ENCODE assay signal across 19 cellular contexts in genomic region chr19:55704494-55705245, GRCh38. TPM values are rescaled to one million over a fixed set of nuclear protein-coding genes. Genes with fewer than 3 reads are reported as not detected.
DNase-seq lines count a peak whose midpoint lies in the region; ATAC-seq and TF ChIP-seq lines count a peak whose summit lies in the region.
"Had no signal": no experiment of that assay in that cellular context is flagged by ENCODE, and none has a peak within 500 bp of the region (broad histone marks: within the 10 kb centered on the region; RNA-seq: fewer than 3 reads in every experiment).

No MANE protein-coding gene starts in this region.

- H3K36me3 Mint-ChIP-seq in activated CD8-positive, alpha-beta T cell treated with anti-CD3 and anti-CD28 coated beads for 36 hours (ENCODE audit: low read depth): peaks cover 18% of the 10 kb centered on the region
- H3K36me3 Mint-ChIP-seq: activated naive CD8-positive, alpha-beta T cell had no signal

- H3K36me3 ChIP-seq in BJ (ENCODE audit: control insufficient read depth, insufficient read depth, low read length) (peaks cover 6% of the 10 kb centered on the region), left lung (peaks cover 0 to 28% of the 10 kb centered on the region in 2 donors)
- H3K36me3 ChIP-seq: pancreas had no signal

- H3K4me3 Mint-ChIP-seq in activated CD8-positive, alpha-beta T cell treated with anti-CD3 and anti-CD28 coated beads for 36 hours: no peak overlapping the region
- H3K4me3 Mint-ChIP-seq: activated naive CD8-positive, alpha-beta T cell; immature natural killer cell had no signal

- no peaks in the 10 kb centered on the region for H3K27me3 Mint-ChIP-seq in activated CD8-positive, alpha-beta T cell treated with anti-CD3 and anti-CD28 coated beads for 36 hours
- H3K27me3 Mint-ChIP-seq: activated naive CD8-positive, alpha-beta T cell had no signal

- no peaks in the 10 kb centered on the region for H3K9me3 ChIP-seq in left lung
- H3K9me3 ChIP-seq: BLaER1, gastroesophageal sphincter, pancreas had no signal

- no peaks in the 10 kb centered on the region for H3K9me3 Mint-ChIP-seq in activated CD8-positive, alpha-beta T cell treated with anti-CD3 and anti-CD28 coated beads for 36 hours
- H3K9me3 Mint-ChIP-seq: immature natural killer cell had no signal

- DNase-seq in BJ (ENCODE audit: low read depth) (no peak), left lung (no peak), NCI-H1092 treated with DMSO at 0.1 percent for 48 hours (lab: John Stamatoyannopoulos, UW) (no peak), RWPE1 (ENCODE audit: low spot score) (no peak), DMS114 treated with DMSO at 0.1 percent for 48 hours (lab: John Stamatoyannopoulos, UW; ENCODE audit: unreplicated experiment) (no peak), NCI-H774 (lab: John Stamatoyannopoulos, UW) (no peak)
- DNase-seq in activated CD8-positive, alpha-beta T cell treated with anti-CD3 and anti-CD28 coated beads for 36 hours: no peak
- DNase-seq: DMS79, MV-4-11, NCI-H2227 treated with DMSO at 0.1 percent for 48 hours had no signal

- no peaks in the 10 kb centered on the region for H3K27me3 ChIP-seq in BJ (ENCODE audit: control insufficient read depth, insufficient read depth, low read length)
- no peaks in the 10 kb centered on the region for H3K27me3 ChIP-seq in left lung
- H3K27me3 ChIP-seq: BLaER1, gastroesophageal sphincter, pancreas had no signal

- no peaks in the 10 kb centered on the region for H3K4me1 ChIP-seq in left lung
- H3K4me1 ChIP-seq: gastroesophageal sphincter, pancreas had no signal

- POLR2A ChIA-PET in BJ (lab: Charles Lee): no interaction called here
- POLR2A ChIA-PET in activated CD8-positive, alpha-beta T cell treated with anti-CD3 and anti-CD28 coated beads for 36 hours (lab: Charles Lee): interaction anchor here (0.6 kb wide), 1 partner anchor 90 kb away, joined by 3 read pairs; no protein-coding TSS in a partner anchor
- POLR2A ChIA-PET in RWPE1 (lab: Yijun Ruan, JAX; ENCODE audit: low non-redundant PET): no interaction called here

- H3K4me1 Mint-ChIP-seq in activated CD8-positive, alpha-beta T cell treated with anti-CD3 and anti-CD28 coated beads for 36 hours (ENCODE audit: low read depth): peaks cover 2% of the 10 kb centered on the region

- 0 out of 2 replicates have a peak, but pooled peaks have one; percentile 2 for TF ChIP-seq CTCF in BJ (IDR thresholded peaks at IDR 0.05; ENCODE audit: insufficient read depth, low read depth, low read length)
- peak; percentile 27; the same call in 1 of the 2 replicates for TF ChIP-seq CTCF in GM12874 (IDR thresholded peaks at IDR 0.05; ENCODE audit: insufficient read depth, low read depth, low read length)
- no peak for TF ChIP-seq CTCF in activated CD8-positive, alpha-beta T cell treated with anti-CD3 and anti-CD28 coated beads for 36 hours (IDR thresholded peaks at IDR 0.05)
- TF ChIP-seq CTCF in left lung (IDR thresholded peaks at IDR 0.05): no peak
- no peak for TF ChIP-seq CTCF in RWPE1 (conservative IDR thresholded peaks at IDR 0.05; ENCODE audit: low read depth)

- no peak overlapping the region for H3K27ac Mint-ChIP-seq in activated CD8-positive, alpha-beta T cell treated with anti-CD3 and anti-CD28 coated beads for 36 hours
- H3K27ac Mint-ChIP-seq: activated naive CD8-positive, alpha-beta T cell had no signal

- H3K27ac ChIP-seq in left lung: no peak overlapping the region
- no peak overlapping the region for H3K27ac ChIP-seq in RWPE1
- H3K27ac ChIP-seq: BLaER1, gastroesophageal sphincter, pancreas had no signal

- H3K4me3 ChIP-seq in BJ (ENCODE audit: low read depth, low read length) (no peak overlapping the region), left lung (no peak overlapping the region)
- H3K4me3 ChIP-seq: BLaER1, gastroesophageal sphincter, pancreas had no signal

- peak; percentile 34 for ATAC-seq in activated CD8-positive, alpha-beta T cell treated with anti-CD3 and anti-CD28 coated beads for 36 hours
- ATAC-seq in left lung: peak; percentile 28

- intact Hi-C loops in activated CD8-positive, alpha-beta T cell treated with anti-CD3 and anti-CD28 coated beads for 36 hours (cut with micrococcal nuclease): no loop called here
- intact Hi-C loops in left lung (cut with DNase I): no loop called here

- CTCF ChIA-PET in BJ (lab: Yijun Ruan, JAX) (interaction anchor here (0.7 kb wide), 1 partner anchor 21 kb away, joined by 3 read pairs; no protein-coding TSS in a partner anchor), RWPE1 (lab: Yijun Ruan, JAX) (interaction anchor here (0.6 to 0.7 kb wide), 3 partner anchors 24 to 776 kb away, joined by 3 read pairs; no protein-coding TSS in a partner anchor)
- CTCF ChIA-PET in activated CD8-positive, alpha-beta T cell treated with anti-CD3 and anti-CD28 coated beads for 36 hours (lab: Charles Lee): interaction anchor here (0.7 to 1.4 kb wide), 3 partner anchors 29 to 50 kb away, joined by 3 to 4 read pairs (median 3); partner anchors contain the start of gene U2AF2

RNA-seq across cellular contexts. Expression of gene EPN1, which starts 29.6 kb away (rescaled TPM):
- 31.4 and 60.8 TPM in 2 replicates for polyA plus RNA-seq in BJ (2011; rRNA removed)
- polyA minus RNA-seq in BJ (2011; rRNA and poly(A)+ RNA removed): 23.3 and 33.8 TPM in 2 replicates
- 10 to 100 TPM; 36.2 to 37.7 TPM for total RNA-seq in activated CD8-positive, alpha-beta T cell treated with anti-CD3 and anti-CD28 coated beads for 36 hours
- 100 to 1,000 TPM; 114 to 120 TPM for total RNA-seq in left lung

RNA-seq across cellular contexts. Expression of gene NLRP9, which starts 33.5 kb away (rescaled TPM):
- polyA plus RNA-seq in BJ (2011; rRNA removed): not detected in 2 replicates
- not detected in 2 replicates for polyA minus RNA-seq in BJ (2011; rRNA and poly(A)+ RNA removed)
- not detected for total RNA-seq in activated CD8-positive, alpha-beta T cell treated with anti-CD3 and anti-CD28 coated beads for 36 hours
- total RNA-seq in left lung: not detected
- total RNA-seq: gastroesophageal sphincter, HT1080, mucosa of gallbladder, subcutaneous adipose tissue had no signal
- polyA plus RNA-seq: immature natural killer cell had no signal

RNA-seq across cellular contexts. Expression of gene U2AF2, which starts 49.8 kb away (rescaled TPM):
- 152 and 170 TPM in 2 replicates for polyA plus RNA-seq in BJ (2011; rRNA removed)
- polyA minus RNA-seq in BJ (2011; rRNA and poly(A)+ RNA removed): 65.9 and 93.2 TPM in 2 replicates
- 100 to 1,000 TPM; 304 to 306 TPM for total RNA-seq in activated CD8-positive, alpha-beta T cell treated with anti-CD3 and anti-CD28 coated beads for 36 hours
- 100 to 1,000 TPM; 123 to 145 TPM for total RNA-seq in left lung

RNA-seq across cellular contexts. Expression of gene RFPL4A, which starts 54.2 kb away (rescaled TPM):
- polyA plus RNA-seq in BJ (2011; rRNA removed): not detected in 2 replicates
- not detected in 2 replicates for polyA minus RNA-seq in BJ (2011; rRNA and poly(A)+ RNA removed)
- total RNA-seq in activated CD8-positive, alpha-beta T cell treated with anti-CD3 and anti-CD28 coated beads for 36 hours: not detected
- not detected for total RNA-seq in left lung
- total RNA-seq: gastroesophageal sphincter, subcutaneous adipose tissue had no signal
- polyA plus RNA-seq: immature natural killer cell had no signal

RNA-seq across cellular contexts. Expression of gene CCDC106, which starts 56.7 kb away (rescaled TPM):
- polyA plus RNA-seq in BJ (2011; rRNA removed): 5.5 and 8.9 TPM in 2 replicates
- 4.2 and 4.5 TPM in 2 replicates for polyA minus RNA-seq in BJ (2011; rRNA and poly(A)+ RNA removed)
- 10 to 100 TPM in 1 of 2 experiments, 1 to 10 TPM in 1; 8.8 to 11.2 TPM for total RNA-seq in activated CD8-positive, alpha-beta T cell treated with anti-CD3 and anti-CD28 coated beads for 36 hours
- total RNA-seq in left lung: 10 to 100 TPM in 1 of 2 donors, 1 to 10 TPM in 1; 9.7 to 15.1 TPM

Comparison
In these comparisons a context has a peak if more than half of its experiments do, and no peak if none do; other contexts are left out.
1. CTCF ChIP-seq: peak in BJ (single experiment) and GM12874 (single experiment); none in activated CD8-positive, alpha-beta T cell treated with anti-CD3 and anti-CD28 coated beads for 36 hours (single experiment), left lung (0 of 2) and RWPE1 (single experiment).